ENCODE assay signal across 1 cellular context in genomic region chr1:55215194-55216021, GRCh38.
TF ChIP-seq lines count a peak whose summit lies in the region.

TSS of gene USP24 (minus strand) at chr1:55215364. CDS start at chr1:55215113, 251 bp downstream.

TF ChIP-seq in HepG2, 621 proteins besides CTCF, POLR2A, EP300 and RAD21 (continued from another document and continues in another):
- 0 out of 2 replicates have a peak, but pooled peaks have one; percentile 56 for TF ChIP-seq SP140L (CRISPR knock-in tag; IDR thresholded peaks at IDR 0.05; ENCODE audit: borderline replicate concordance)
- TF ChIP-seq IKZF1 (IDR thresholded peaks at IDR 0.05) = no peak
- peak; percentile 36; the same call in 1 of the 2 replicates for TF ChIP-seq BRD4 (CRISPR knock-in tag; IDR thresholded peaks at IDR 0.05)
- no peak for TF ChIP-seq FOSL1 (CRISPR knock-in tag; IDR thresholded peaks at IDR 0.05; ENCODE audit: borderline replicate concordance)
- no peak for TF ChIP-seq DBP (CRISPR knock-in tag; IDR thresholded peaks at IDR 0.05; ENCODE audit: not compliant biosample characterization)
- no peak for TF ChIP-seq ZNF710 (CRISPR knock-in tag; IDR thresholded peaks at IDR 0.05; ENCODE audit: borderline replicate concordance)
- no peak for TF ChIP-seq ZNF484 (CRISPR knock-in tag; IDR thresholded peaks at IDR 0.05; ENCODE audit: borderline replicate concordance, low read depth)
- peak; percentile 44; the same call in 1 of the 2 replicates for TF ChIP-seq ZNF431 (CRISPR knock-in tag; IDR thresholded peaks at IDR 0.05; ENCODE audit: borderline replicate concordance, low read depth)
- no peak; the same call in 1 of the 2 replicates for TF ChIP-seq ZNF235 (CRISPR knock-in tag; IDR thresholded peaks at IDR 0.05; ENCODE audit: borderline replicate concordance)
- TF ChIP-seq THRA (CRISPR knock-in tag; IDR thresholded peaks at IDR 0.05; ENCODE audit: borderline replicate concordance) = 0 out of 2 replicates have a peak, but pooled peaks have one; percentile 33
- 0 out of 2 replicates have a peak, but pooled peaks have one; percentile 5 for TF ChIP-seq HOXA5 (CRISPR knock-in tag; IDR thresholded peaks at IDR 0.05)
- no peak for TF ChIP-seq PHF5A (CRISPR knock-in tag; IDR thresholded peaks at IDR 0.05; ENCODE audit: low read depth, unreplicated experiment)
- TF ChIP-seq ZBTB7B (CRISPR knock-in tag; IDR thresholded peaks at IDR 0.05) = no peak
- no peak; the same call in 1 of the 2 replicates for TF ChIP-seq TGIF2 (CRISPR knock-in tag; IDR thresholded peaks at IDR 0.05)
- no peak for TF ChIP-seq USF2 (IDR thresholded peaks at IDR 0.05; ENCODE audit: low read depth, low read length)
- no peak for TF ChIP-seq USF2 (CRISPR knock-in tag; IDR thresholded peaks at IDR 0.05; ENCODE audit: borderline replicate concordance)
- no peak for TF ChIP-seq ZNF20 (CRISPR knock-in tag; IDR thresholded peaks at IDR 0.05)
- TF ChIP-seq MTA1 (CRISPR knock-in tag; IDR thresholded peaks at IDR 0.05; ENCODE audit: borderline replicate concordance) = peak; percentile 67; the same call in 1 of the 2 replicates
- TF ChIP-seq ZNF354B (CRISPR knock-in tag; IDR thresholded peaks at IDR 0.05) = no peak
- TF ChIP-seq LCORL (IDR thresholded peaks at IDR 0.05) = no peak
- no peak; the same call in 1 of the 2 replicates for TF ChIP-seq LCORL (CRISPR knock-in tag; IDR thresholded peaks at IDR 0.05)
- no peak for TF ChIP-seq ZNF414 (CRISPR knock-in tag; IDR thresholded peaks at IDR 0.05)
- TF ChIP-seq KAT8 (CRISPR knock-in tag; IDR thresholded peaks at IDR 0.05) = peak; percentile 64; the same call in 1 of the 2 replicates
- no peak; the same call in 1 of the 2 replicates for TF ChIP-seq ELF4 (CRISPR knock-in tag; IDR thresholded peaks at IDR 0.05; ENCODE audit: borderline replicate concordance)
- TF ChIP-seq PRPF4 (IDR thresholded peaks at IDR 0.05; ENCODE audit: low read depth, low read length, poor library complexity, severe bottlenecking) = no peak
- no peak for TF ChIP-seq TRIM22 (IDR thresholded peaks at IDR 0.05)
- no peak for TF ChIP-seq ZNF33B (CRISPR knock-in tag; IDR thresholded peaks at IDR 0.05)
- peak; percentile 92 for TF ChIP-seq ZNF446 (CRISPR knock-in tag; IDR thresholded peaks at IDR 0.05)
- no peak for TF ChIP-seq MTF2 (CRISPR knock-in tag; IDR thresholded peaks at IDR 0.05; ENCODE audit: borderline replicate concordance)
- no peak for TF ChIP-seq KLF11 (CRISPR knock-in tag; IDR thresholded peaks at IDR 0.05)
- TF ChIP-seq MBD4 (IDR thresholded peaks at IDR 0.05; ENCODE audit: borderline replicate concordance, low read length) = no peak
- 0 out of 2 replicates have a peak, but pooled peaks have one; percentile 22 for TF ChIP-seq MAF1 (CRISPR knock-in tag; IDR thresholded peaks at IDR 0.05; ENCODE audit: borderline replicate concordance)
- no peak for TF ChIP-seq ZSCAN22 (CRISPR knock-in tag; IDR thresholded peaks at IDR 0.05)
- 0 out of 2 replicates have a peak, but pooled peaks have one; percentile 4 for TF ChIP-seq FOXP4 (CRISPR knock-in tag; IDR thresholded peaks at IDR 0.05)
- no peak for TF ChIP-seq NFYC (CRISPR knock-in tag; IDR thresholded peaks at IDR 0.05)
- TF ChIP-seq ZNF512 (CRISPR knock-in tag; IDR thresholded peaks at IDR 0.05) = no peak
- TF ChIP-seq ZNF17 (CRISPR knock-in tag; IDR thresholded peaks at IDR 0.05) = no peak
- TF ChIP-seq DMTF1 (CRISPR knock-in tag; IDR thresholded peaks at IDR 0.05) = 0 out of 2 replicates have a peak, but pooled peaks have one; percentile 28
- no peak for TF ChIP-seq ARNTL (CRISPR knock-in tag; IDR thresholded peaks at IDR 0.05)
- no peak for TF ChIP-seq FOXA1 (IDR thresholded peaks at IDR 0.05)
- peak; percentile 44; the same call in 1 of the 2 replicates for TF ChIP-seq FOXA1 (CRISPR knock-in tag; IDR thresholded peaks at IDR 0.05)
- TF ChIP-seq TCF7 (IDR thresholded peaks at IDR 0.05; ENCODE audit: low read depth) = no peak
- no peak for TF ChIP-seq ZBTB33 (CRISPR knock-in tag; IDR thresholded peaks at IDR 0.05)
- 0 out of 2 replicates have a peak, but pooled peaks have one; percentile 63 for TF ChIP-seq ZNF761 (CRISPR knock-in tag; conservative IDR thresholded peaks at IDR 0.05)
- TF ChIP-seq NKX3-1 (CRISPR knock-in tag; IDR thresholded peaks at IDR 0.05) = no peak
- TF ChIP-seq NCOA2 (CRISPR knock-in tag; IDR thresholded peaks at IDR 0.05) = peak; percentile 16; the same call in 1 of the 2 replicates
- TF ChIP-seq MIER3 (CRISPR knock-in tag; IDR thresholded peaks at IDR 0.05; ENCODE audit: borderline replicate concordance) = no peak
